10 cellular contexts compared by ENCODE assay signal in genomic region chr2:232611061-232611460, GRCh38. TPM values are rescaled to one million over a fixed set of nuclear protein-coding genes. Genes with fewer than 3 reads are reported as not detected.
DNase-seq lines count a peak whose midpoint lies in the region; ATAC-seq and TF ChIP-seq lines count a peak whose summit lies in the region.
"Had no signal": no experiment of that assay in that cellular context is flagged by ENCODE, and none has a peak within 500 bp of the region (broad histone marks: within the 10 kb centered on the region; RNA-seq: fewer than 3 reads in every experiment).

No MANE protein-coding gene starts in this region.

- H2AFZ ChIP-seq in PC-3 (ENCODE audit: low read length), result no peak overlapping the region
- peak overlapping the region; percentile 3 for H2AFZ ChIP-seq in neuronal stem cell (ENCODE audit: low read length)

- H3K9ac ChIP-seq in PC-3 (ENCODE audit: low read length) (no peak overlapping the region; the same call in 1 of the 2 replicates), neuronal stem cell (ENCODE audit: low read depth, low read length, poor library complexity) (no peak overlapping the region)
- H3K9ac ChIP-seq: BLaER1 treated with 17β-estradiol and CSF1 and Interleukin-3, amounts not matched to agents 10 nM and 100 nM had no signal

- ATAC-seq in PC-3, result no peak
- no peak for ATAC-seq in GM21786 (IDR thresholded peaks at IDR 0.05; ENCODE audit: unreplicated experiment)

- H3K27me3 ChIP-seq in PC-3 (ENCODE audit: low read length), result no peaks in the 10 kb centered on the region
- H3K27me3 ChIP-seq in neuronal stem cell (ENCODE audit: control insufficient read depth in 3 of 3, insufficient read depth in 3 of 3, low read depth in 1 of 3, low read length in 3 of 3), result no peaks in the 10 kb centered on the region
- H3K27me3 ChIP-seq: BLaER1 treated with 17β-estradiol and CSF1 and Interleukin-3, amounts not matched to agents 10 nM and 100 nM had no signal

- H4K8ac ChIP-seq in neuronal stem cell (ENCODE audit: low read depth, low read length), result no peak overlapping the region

- H3K9me3 ChIP-seq in PC-3 (ENCODE audit: low read length) (no peaks in the 10 kb centered on the region), neuronal stem cell (replicated peaks in 1 of 2; ENCODE audit: control insufficient read depth in 2 of 2, insufficient read depth in 1 of 2, low read depth in 1 of 2, low read length in 2 of 2) (no peaks in the 10 kb centered on the region)
- H3K9me3 ChIP-seq: BLaER1 treated with 17β-estradiol and CSF1 and Interleukin-3, amounts not matched to agents 10 nM and 100 nM had no signal

- H3K4ac ChIP-seq in neuronal stem cell (ENCODE audit: low read length), result no peak overlapping the region

- H3K4me2 ChIP-seq in PC-3 (ENCODE audit: low read length) (peak overlapping the region; percentile 9), neuronal stem cell (ENCODE audit: insufficient read depth, low read length, poor library complexity, severe bottlenecking) (no peak overlapping the region)
- H3K4me2 ChIP-seq: BLaER1 treated with 17β-estradiol and CSF1 and Interleukin-3, amounts not matched to agents 10 nM and 100 nM had no signal

- H3K4me3 ChIP-seq in PC-3 (ENCODE audit: low read length), result no peak overlapping the region
- H3K4me3 ChIP-seq in neuronal stem cell (ENCODE audit: low read length in 2 of 2), result no peak overlapping the region
- H3K4me3 ChIP-seq: BLaER1 treated with 17β-estradiol and CSF1 and Interleukin-3, amounts not matched to agents 10 nM and 100 nM had no signal

- no peak overlapping the region for H3K23ac ChIP-seq in neuronal stem cell (ENCODE audit: low read depth, low read length, poor library complexity)

- no peak overlapping the region for H2BK15ac ChIP-seq in neuronal stem cell (ENCODE audit: low read length)

- no peaks in the 10 kb centered on the region for H3K36me3 ChIP-seq in PC-3 (ENCODE audit: low read depth, low read length)
- H3K36me3 ChIP-seq in neuronal stem cell (replicated peaks in 1 of 2; ENCODE audit: control insufficient read depth in 2 of 2, insufficient read depth in 2 of 2, low read length in 2 of 2), result no peaks in the 10 kb centered on the region
- H3K36me3 ChIP-seq: BLaER1 treated with 17β-estradiol and CSF1 and Interleukin-3, amounts not matched to agents 10 nM and 100 nM had no signal

- DNase-seq in PC-3 (no peak), neuronal stem cell (ENCODE audit: low spot score) (no peak), mesenteric fat pad (ENCODE audit: low spot score) (no peak)
- DNase-seq in activated CD4-positive, alpha-beta T cell treated with anti-CD3 and anti-CD28 coated beads for 4 hours, result no peak

- no peak overlapping the region for H4K91ac ChIP-seq in neuronal stem cell (ENCODE audit: low read depth, low read length, poor library complexity)

- no peak overlapping the region for H2BK5ac ChIP-seq in neuronal stem cell (ENCODE audit: low read length)

- no TSS peak for BruUV-seq in PC-3 (replicated peaks; lab: Mats Ljungman, UMichigan)

- H4K20me1 ChIP-seq in PC-3 (ENCODE audit: low read length), result no peaks in the 10 kb centered on the region
- H4K20me1 ChIP-seq: BLaER1 treated with 17β-estradiol and CSF1 and Interleukin-3, amounts not matched to agents 10 nM and 100 nM had no signal

- CTCF ChIA-PET in PC-3 (lab: Charles Lee), result interaction anchor here (0.5 to 1.2 kb wide), 7 partner anchors 15 to 916 kb away, joined by 3 to 5 read pairs (median 3); partner anchors contain the start of genes EFHD1, EIF4E2 and TIGD1

- intact Hi-C loops in PC-3 (cut with micrococcal nuclease), result loop anchor here (1.0 kb wide), 1 partner anchor 57 kb away; no protein-coding TSS in a partner anchor

- peaks cover 23% of the 10 kb centered on the region for H3K4me1 ChIP-seq in PC-3 (ENCODE audit: insufficient read depth, low read length)
- no peaks in the 10 kb centered on the region for H3K4me1 ChIP-seq in neuronal stem cell (ENCODE audit: control insufficient read depth in 2 of 2, insufficient read depth in 1 of 2, low read depth in 1 of 2, low read length in 2 of 2)

- no peak for TF ChIP-seq CTCF in 22Rv1 (IDR thresholded peaks at IDR 0.05)
- TF ChIP-seq CTCF in PC-3 (conservative IDR thresholded peaks at IDR 0.05; ENCODE audit: low read depth, low read length), result no peak

- peak overlapping the region; percentile 51 for H3K27ac ChIP-seq in 22Rv1
- peak overlapping the region; percentile 29; the same call in 1 of the 2 replicates for H3K27ac ChIP-seq in PC-3 (ENCODE audit: low read length)
- peak overlapping the region; percentile 19 for H3K27ac ChIP-seq in cingulate gyrus (ENCODE audit: low read depth, low read length)
- no peak overlapping the region for H3K27ac ChIP-seq in neuronal stem cell (replicated peaks; ENCODE audit: low read length)
- H3K27ac ChIP-seq: BLaER1 treated with 17β-estradiol and CSF1 and Interleukin-3, amounts not matched to agents 10 nM and 100 nM had no signal

- no peaks in the 10 kb centered on the region for H3K79me2 ChIP-seq in PC-3 (ENCODE audit: low read length)

- H2BK12ac ChIP-seq in neuronal stem cell (ENCODE audit: low read length), result no peak overlapping the region

- H3K9me2 ChIP-seq in PC-3 (replicated peaks; ENCODE audit: low read length), result no peaks in the 10 kb centered on the region

- POLR2A ChIA-PET in PC-3 (lab: Charles Lee; ENCODE audit: unreplicated experiment), result no interaction called here

- WGBS in neuronal stem cell (ENCODE audit: extremely low coverage in 2 of 2, insufficient read length in 2 of 2, insufficient replicate concordance in 1 of 2), 2 donors, result no CpG with 5 or more reads among the region's 6 CpGs

- H2BK120ac ChIP-seq in neuronal stem cell (ENCODE audit: low read depth, low read length), result no peak overlapping the region

- H3K18ac ChIP-seq in neuronal stem cell (ENCODE audit: low read length), result no peak overlapping the region

- H3K79me1 ChIP-seq in neuronal stem cell (ENCODE audit: low read depth, low read length), result no peaks in the 10 kb centered on the region

- H3F3A ChIP-seq in PC-3 (ENCODE audit: low read length, unreplicated experiment), result no peaks in the 10 kb centered on the region

- H3K14ac ChIP-seq in neuronal stem cell (ENCODE audit: low read length), result no peak overlapping the region

- peak overlapping the region; percentile 83 for H2AK5ac ChIP-seq in neuronal stem cell (ENCODE audit: low read depth, low read length)

RNA-seq across cellular contexts. Expression of gene EFHD1, which starts 22.3 kb away (rescaled TPM):
- 0.07 TPM in 1 of 2 replicates, not detected in the other for total RNA-seq in PC-3 (2014; rRNA removed)
- polyA plus RNA-seq in neuronal stem cell (2013, experiment 1 of 2), result 29.6 TPM
- 28.2 TPM for polyA plus RNA-seq in neuronal stem cell (2013, experiment 2 of 2)
- total RNA-seq in mesenteric fat pad, result 18.0 TPM
- total RNA-seq: CD4-positive, alpha-beta T cell; HT1080 had no signal

Comparison
In these comparisons a context has a peak if more than half of its experiments do, and no peak if none do; other contexts are left out.
1. RNA of gene EFHD1, which starts 22.3 kb away (total RNA-seq): 18.0 TPM in mesenteric fat pad (single experiment); 0.07 TPM in PC-3; every median in the first group is over 10 times any median in the second.